8 cellular contexts compared by ENCODE assay signal in the genomic region with DNA sequence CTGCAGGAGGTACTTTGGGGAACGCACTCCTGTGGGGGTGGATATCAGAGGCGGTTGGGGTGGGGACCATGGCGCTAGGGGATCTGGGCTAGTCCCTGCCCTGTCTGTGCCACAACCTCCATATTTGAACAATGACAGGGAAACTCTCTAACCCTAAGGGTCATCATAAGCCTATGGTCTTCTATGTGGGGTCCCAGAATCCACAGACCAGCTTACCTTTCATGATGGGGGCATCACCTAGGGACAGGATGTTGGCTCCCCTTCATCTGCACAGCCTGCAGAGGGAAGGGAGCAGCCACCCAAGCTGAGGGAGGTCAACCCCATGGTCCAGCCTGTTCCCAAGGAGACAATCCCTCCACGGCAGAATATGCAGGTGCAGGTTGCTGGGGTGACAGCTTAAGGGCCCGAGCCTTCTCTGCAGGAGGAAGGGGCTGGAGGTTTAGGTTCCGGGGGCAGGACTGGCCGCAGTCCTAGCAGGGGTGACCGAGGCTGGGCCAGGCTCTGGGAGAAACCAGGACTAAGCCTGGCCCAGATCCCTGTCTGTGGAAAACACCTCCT. TPM values are rescaled to one million over a fixed set of nuclear protein-coding genes. Genes with fewer than 3 reads are reported as not detected.
DNase-seq lines count a peak whose midpoint lies in the region; ATAC-seq and TF ChIP-seq lines count a peak whose summit lies in the region.

No MANE protein-coding gene starts in this region.

- H3K36me3 ChIP-seq in OCI-LY1 (ENCODE audit: insufficient read depth, low read length) (no peaks in the 10 kb centered on the region), endocrine pancreas (ENCODE audit: control insufficient read depth, insufficient read depth, low read length) (no peaks in the 10 kb centered on the region), neutrophil (peaks cover 22% of the 10 kb centered on the region)

- no peak for TF ChIP-seq CTCF in CD4-positive, alpha-beta T cell (IDR thresholded peaks at IDR 0.05)
- TF ChIP-seq CTCF in OCI-LY1 (IDR thresholded peaks at IDR 0.05; ENCODE audit: low read length): no peak
- TF ChIP-seq CTCF in neutrophil (IDR thresholded peaks at IDR 0.05): no peak

- H4K20me1 ChIP-seq in OCI-LY1 (ENCODE audit: insufficient read depth, low read length): no peaks in the 10 kb centered on the region

- no peaks in the 10 kb centered on the region for H3K9me2 ChIP-seq in OCI-LY1 (ENCODE audit: low read depth, low read length)

- POLR2A ChIA-PET in CD4-positive, alpha-beta T cell (lab: Charles Lee): interaction anchor here (0.7 to 1.7 kb wide), 5 partner anchors 10 to 919 kb away, joined by 3 to 7 read pairs (median 3); no protein-coding TSS in a partner anchor

- peaks cover 19% of the 10 kb centered on the region for H3K4me1 Mint-ChIP-seq in CD4-positive, alpha-beta T cell (ENCODE audit: low read depth)

- H3K79me2 ChIP-seq in OCI-LY1 (ENCODE audit: insufficient read depth, low read length): no peaks in the 10 kb centered on the region

- H3K4me1 ChIP-seq in OCI-LY1 (ENCODE audit: insufficient read depth, low read length, severe bottlenecking): peaks cover 16% of the 10 kb centered on the region
- H3K4me1 ChIP-seq in endocrine pancreas (ENCODE audit: control insufficient read depth, insufficient read depth, low read length): no peaks in the 10 kb centered on the region
- peaks cover 45 to 57% of the 10 kb centered on the region in 2 experiments for H3K4me1 ChIP-seq in neutrophil (ENCODE audit: control insufficient read depth in 1 of 2, insufficient read depth in 1 of 2, low read depth in 1 of 2, low read length in 1 of 2)

- H3K36me3 Mint-ChIP-seq in CD4-positive, alpha-beta T cell (ENCODE audit: low read depth): no peaks in the 10 kb centered on the region

- no peak for DNase-seq in CD4-positive, alpha-beta T cell
- no peak for DNase-seq in OCI-M1 (lab: John Stamatoyannopoulos, UW)
- no peak for DNase-seq in NCI-H526 treated with DMSO at 0.1 percent for 48 hours (lab: John Stamatoyannopoulos, UW)
- no peak for DNase-seq in middle frontal gyrus (ENCODE audit: extremely low spot score, low spot score)

- H3K4me3 ChIP-seq in OCI-LY1 (ENCODE audit: low read depth, low read length, poor library complexity, severe bottlenecking) (peak overlapping the region; percentile 82), endocrine pancreas (ENCODE audit: control insufficient read depth, insufficient read depth, low read length) (no peak overlapping the region), neutrophil (ENCODE audit: low read depth in 1 of 2, low read length in 1 of 2) (peak overlapping the region; percentile 95 to 97)

- H3K4me2 ChIP-seq in OCI-LY1 (ENCODE audit: low read length): peak overlapping the region; percentile 96

- H3K27ac ChIP-seq in CD4-positive, alpha-beta T cell (ENCODE audit: low read depth, low read length): no peak overlapping the region
- H3K27ac ChIP-seq in OCI-LY1 (ENCODE audit: low read depth, low read length, poor library complexity, severe bottlenecking) (peak overlapping the region; percentile 31), neutrophil (peak overlapping the region; percentile 96)

- H3K4me3 Mint-ChIP-seq in CD4-positive, alpha-beta T cell: peak overlapping the region; percentile 86

- H3K27me3 ChIP-seq in CD4-positive, alpha-beta T cell (ENCODE audit: control insufficient read depth, insufficient read depth, low read length): no peaks in the 10 kb centered on the region
- H3K27me3 ChIP-seq in OCI-LY1 (ENCODE audit: insufficient read depth, low read length) (no peaks in the 10 kb centered on the region), endocrine pancreas (ENCODE audit: control insufficient read depth, insufficient read depth, low read length) (no peaks in the 10 kb centered on the region), neutrophil (no peaks in the 10 kb centered on the region)

- no peaks in the 10 kb centered on the region for H3K27me3 Mint-ChIP-seq in CD4-positive, alpha-beta T cell

- no peaks in the 10 kb centered on the region for H3K9me3 Mint-ChIP-seq in CD4-positive, alpha-beta T cell

- intact Hi-C loops in CD4-positive, alpha-beta T cell (cut with DNase I, micrococcal nuclease): loop anchor here in 1 of 2 experiments (10.0 kb wide), 2 partner anchors 124 to 914 kb away; a partner anchor contains a TSS

- no peaks in the 10 kb centered on the region for H3K9me3 ChIP-seq in CD4-positive, alpha-beta T cell (ENCODE audit: control insufficient read depth, low read length)
- no peaks in the 10 kb centered on the region for H3K9me3 ChIP-seq in OCI-LY1 (ENCODE audit: low read length)
- H3K9me3 ChIP-seq in endocrine pancreas (ENCODE audit: control insufficient read depth, low read length): no peaks in the 10 kb centered on the region
- H3K9me3 ChIP-seq in neutrophil: no peaks in the 10 kb centered on the region

- H3K9ac ChIP-seq in OCI-LY1 (ENCODE audit: low read length): peak overlapping the region; percentile 87; the same call in 1 of the 2 replicates
- peak overlapping the region; percentile 31 for H3K9ac ChIP-seq in endocrine pancreas (ENCODE audit: control insufficient read depth, insufficient read depth, low read length)

- H2AFZ ChIP-seq in OCI-LY1 (ENCODE audit: low read length): no peak overlapping the region

- no peak overlapping the region for H3K27ac Mint-ChIP-seq in CD4-positive, alpha-beta T cell

- CTCF ChIA-PET in CD4-positive, alpha-beta T cell (lab: Charles Lee): interaction anchor here (1.2 to 1.3 kb wide), 2 partner anchors 8 to 192 kb away, joined by 4 to 6 read pairs; no protein-coding TSS in a partner anchor

- H3F3A ChIP-seq in OCI-LY1 (ENCODE audit: insufficient read depth, low read length): no peaks in the 10 kb centered on the region

- no peak for ATAC-seq in CD4-positive, alpha-beta T cell (ENCODE audit: poor library complexity)
- no peak for ATAC-seq in HG03045 (IDR thresholded peaks at IDR 0.05; ENCODE audit: unreplicated experiment)

RNA-seq across cellular contexts. Expression of a gene that starts 1.7 kb away (rescaled TPM):
- total RNA-seq in CD4-positive, alpha-beta T cell: 1 to 10 TPM; 3.0 to 4.5 TPM

RNA-seq across cellular contexts. Expression of a gene that starts 7.0 kb away (rescaled TPM):
- 10 to 100 TPM; 40.1 to 41.2 TPM for total RNA-seq in CD4-positive, alpha-beta T cell

RNA-seq across cellular contexts. Expression of a gene that starts 27.2 kb away (rescaled TPM):
- total RNA-seq in CD4-positive, alpha-beta T cell: 1 to 10 TPM; 7.5 to 8.9 TPM

RNA-seq across cellular contexts. Expression of a gene that starts 34.4 kb away (rescaled TPM):
- total RNA-seq in CD4-positive, alpha-beta T cell: under 1 TPM in 1 of 2 experiments, not detected in 1; 0.11 TPM

RNA-seq across cellular contexts. Expression of a gene that starts 54.2 kb away (rescaled TPM):
- under 1 TPM in 1 of 2 experiments, not detected in 1; 0.20 TPM for total RNA-seq in CD4-positive, alpha-beta T cell
